ENCODE assay signal across 1 cellular context in genomic region chr11:62645934-62646824, GRCh38.
A peak's percentile ranks its signal among the peaks of the same experiment; 100 is the strongest.
TF ChIP-seq lines count a peak whose summit lies in the region.

TSS of gene GANAB (minus strand) at chr11:62646613. CDS start at chr11:62646599, 14 bp downstream.

TF ChIP-seq in K562, 482 proteins besides CTCF, POLR2A, EP300 and RAD21 (continued from another document and continues in another):
- TF ChIP-seq OTX1 (CRISPR knock-in tag; IDR thresholded peaks at IDR 0.05) (peak; percentile 51; the same call in 1 of the 2 replicates), POLR2H (tag; IDR thresholded peaks at IDR 0.05; ENCODE audit: low read depth) (peak; percentile 86), CREB3L1 (IDR thresholded peaks at IDR 0.05; ENCODE audit: borderline replicate concordance, low read depth) (peak; percentile 86), MTA1 (IDR thresholded peaks at IDR 0.05; ENCODE audit: borderline replicate concordance) (no peak), E2F3 (CRISPR knock-in tag; IDR thresholded peaks at IDR 0.05) (peak; percentile 65; the same call in 1 of the 2 replicates), ZKSCAN1 (IDR thresholded peaks at IDR 0.05; ENCODE audit: low read depth, low read length) (peak; percentile 8; the same call in 1 of the 2 replicates), TCF3 (CRISPR knock-in tag; IDR thresholded peaks at IDR 0.05) (peak; percentile 20; the same call in 1 of the 2 replicates), PPARD (CRISPR knock-in tag; IDR thresholded peaks at IDR 0.05) (no peak), FOS (IDR thresholded peaks at IDR 0.05; ENCODE audit: extremely low read depth, insufficient read length) (peak; percentile 62), BRD4 (IDR thresholded peaks at IDR 0.05) (peak; percentile 90), ILF3 (IDR thresholded peaks at IDR 0.05; ENCODE audit: borderline replicate concordance) (no peak; the same call in 1 of the 2 replicates), SMC3 (conservative IDR thresholded peaks at IDR 0.05; ENCODE audit: insufficient read depth, low read depth, low read length) (0 out of 2 replicates have a peak, but pooled peaks have one; percentile 8), RHOXF2B (CRISPR knock-in tag; conservative IDR thresholded peaks at IDR 0.05) (peak; percentile 83), ZNF699 (CRISPR knock-in tag; IDR thresholded peaks at IDR 0.05; ENCODE audit: insufficient replicate concordance) (no peak), FIP1L1 (IDR thresholded peaks at IDR 0.05; ENCODE audit: low read depth, low read length, poor library complexity, severe bottlenecking) (peak; percentile 53), SMARCA4 (IDR thresholded peaks at IDR 0.05) (no peak), GATA2 (CRISPR knock-in tag; IDR thresholded peaks at IDR 0.05) (no peak), ZNF23 (CRISPR knock-in tag; IDR thresholded peaks at IDR 0.05) (no peak), ZNF318 (IDR thresholded peaks at IDR 0.05; ENCODE audit: borderline replicate concordance in 1 of 2, low read depth in 1 of 2) (no peak), MCM2 (IDR thresholded peaks at IDR 0.05; ENCODE audit: low read depth) (no peak), ZBTB33 (CRISPR knock-in tag; IDR thresholded peaks at IDR 0.05) (no peak), ZBTB40 (IDR thresholded peaks at IDR 0.05) (peak; percentile 74), ZBTB40 (CRISPR knock-in tag; IDR thresholded peaks at IDR 0.05) (no peak), MAFG (tag; conservative IDR thresholded peaks at IDR 0.05) (no peak), FOXK2 (conservative IDR thresholded peaks at IDR 0.05 in 1 of 2, IDR thresholded peaks at IDR 0.05 in 1 of 2; ENCODE audit: low read depth in 2 of 2) (no peak), SAFB (IDR thresholded peaks at IDR 0.05; ENCODE audit: borderline replicate concordance, low read depth, low read length) (no peak), FOXO4 (CRISPR knock-in tag; IDR thresholded peaks at IDR 0.05) (no peak), RBFOX2 (IDR thresholded peaks at IDR 0.05; ENCODE audit: low read depth, low read length) (peak; percentile 97), BCOR (IDR thresholded peaks at IDR 0.05) (no peak), GMEB1 (CRISPR knock-in tag; IDR thresholded peaks at IDR 0.05) (peak; percentile 64)
